In genomic region chr14:58152569-58152857, GRCh38 we compare ENCODE assay signal across 8 cellular contexts. TPM values are rescaled to one million over a fixed set of nuclear protein-coding genes. Genes with fewer than 3 reads are reported as not detected.
A peak's percentile ranks its signal among the peaks of the same experiment; 100 is the strongest.
DNase-seq lines count a peak whose midpoint lies in the region; ATAC-seq, FAIRE-seq and TF ChIP-seq lines count a peak whose summit lies in the region.

No MANE protein-coding gene starts in this region.

- 0 out of 2 replicates have a peak overlapping the region, but pooled peaks have one; percentile 1 for H3K9ac ChIP-seq in HepG2 (ENCODE audit: insufficient read depth, low read depth, low read length)

- TF ChIP-seq EP300 in HepG2 (IDR thresholded peaks at IDR 0.05; ENCODE audit: low read depth in 2 of 2, low read length in 2 of 2) (no peak), HepG2 (CRISPR knock-in tag; IDR thresholded peaks at IDR 0.05; ENCODE audit: borderline replicate concordance) (no peak)

- ATAC-seq in HepG2: peak; percentile 3; the same call in 1 of the 3 replicates

- H3K36me3 ChIP-seq in H7 (replicated peaks; ENCODE audit: control insufficient read depth, insufficient read depth, low read length): no peaks in the 10 kb centered on the region
- no peaks in the 10 kb centered on the region for H3K36me3 ChIP-seq in adrenal gland (replicated peaks in 1 of 2)
- H3K36me3 ChIP-seq in HepG2 (replicated peaks in 1 of 2; ENCODE audit: control insufficient read depth in 1 of 2, insufficient read depth in 2 of 2, low read length in 2 of 2): no peaks in the 10 kb centered on the region
- H3K36me3 ChIP-seq in uterus: no peaks in the 10 kb centered on the region

- H4K20me1 ChIP-seq in HepG2 (ENCODE audit: insufficient read depth, low read length): no peaks in the 10 kb centered on the region

- no peak for TF ChIP-seq RAD21 in HepG2 (CRISPR knock-in tag; IDR thresholded peaks at IDR 0.05)

- H3K4me2 ChIP-seq in HepG2 (ENCODE audit: low read depth, low read length): peak overlapping the region; percentile 94

- BruUV-seq in HepG2 (replicated peaks; lab: Mats Ljungman, UMichigan): no TSS peak

- peaks cover 7 to 8% of the 10 kb centered on the region in 2 donors for H3K4me1 ChIP-seq in adrenal gland (replicated peaks in 1 of 2)
- H3K4me1 ChIP-seq in HepG2 (ENCODE audit: insufficient read depth, low read length): peaks cover 9% of the 10 kb centered on the region
- H3K4me1 ChIP-seq in uterus: no peaks in the 10 kb centered on the region

- POLR2A ChIA-PET in HepG2 (lab: Yijun Ruan, JAX): no interaction called here

- H3K9me3 ChIP-seq in adrenal gland (replicated peaks in 1 of 3) (no peaks in the 10 kb centered on the region), HepG2 (ENCODE audit: low read length) (no peaks in the 10 kb centered on the region), uterus (no peaks in the 10 kb centered on the region)

- in situ Hi-C loops in HepG2 (cut with HindIII; ENCODE audit: extremely low pct_ligation_motif_present, low pct_unique_long_range_greater_than_20kb): no loop called here

- peak overlapping the region; percentile 76 for H3K4me3 ChIP-seq in H7 (ENCODE audit: insufficient read depth, low read depth, low read length)
- H3K4me3 ChIP-seq in adrenal gland: peak overlapping the region in 3 of 4 donors; percentile 36 to 99 (median 94)
- H3K4me3 ChIP-seq in HepG2 (replicated peaks in 1 of 3; ENCODE audit: insufficient read depth in 1 of 3, low read depth in 2 of 3, low read length in 3 of 3): peak overlapping the region; percentile 47 to 69 (median 67)
- H3K4me3 ChIP-seq in uterus: peak overlapping the region; percentile 47 to 59

- H2AFZ ChIP-seq in HepG2 (ENCODE audit: low read length): no peak overlapping the region

- intact Hi-C loops in adrenal gland (cut with DNase I) (no loop called here), HepG2 (cut with micrococcal nuclease; ENCODE audit: unreplicated experiment) (no loop called here), uterus (cut with DNase I; ENCODE audit: low total_unique reads) (no loop called here)

- WGBS in adrenal gland, 4 donors: 1 to 8% (median 4%) methylated on average over 8 of the region's 8 CpGs
- 0% methylated on average over 3 of the region's 8 CpGs for WGBS in HepG2 (ENCODE audit: low lambda C conversion rate)

- H3K27me3 ChIP-seq in H7 (ENCODE audit: control insufficient read depth, insufficient read depth, low read length) (peaks cover 30% of the 10 kb centered on the region), adrenal gland (no peaks in the 10 kb centered on the region), HepG2 (ENCODE audit: control insufficient read depth in 1 of 2, insufficient read depth in 2 of 2, low read length in 2 of 2) (peaks cover 1 to 29% of the 10 kb centered on the region in 2 experiments; a peak in 4 of 5 replicates), uterus (no peaks in the 10 kb centered on the region)

- no peak for TF ChIP-seq CTCF in 22Rv1 (IDR thresholded peaks at IDR 0.05)
- no peak for TF ChIP-seq CTCF in adrenal gland (IDR thresholded peaks at IDR 0.05)
- TF ChIP-seq CTCF in HepG2 (CRISPR knock-in tag; IDR thresholded peaks at IDR 0.05): no peak
- no peak for TF ChIP-seq CTCF in uterus (IDR thresholded peaks at IDR 0.05)

- no peaks in the 10 kb centered on the region for H3K79me2 ChIP-seq in HepG2 (ENCODE audit: insufficient read depth, low read length)

- CTCF ChIA-PET in HepG2 (lab: Yijun Ruan, JAX; ENCODE audit: low intra/inter-chr PET ratio, low total read pairs): no interaction called here

- DNase-seq in H7 (no peak), adrenal gland (peak in 3 of 7 donors; percentile 23 to 30 (median 29)), HepG2 (ENCODE audit: low spot score) (no peak), uterus (no peak), NCI-H1105 treated with DMSO at 0.1 percent for 48 hours (lab: John Stamatoyannopoulos, UW) (no peak), AG08396 (ENCODE audit: low spot score) (no peak), NCI-H146 treated with DMSO at 0.1 percent for 48 hours (lab: John Stamatoyannopoulos, UW; ENCODE audit: unreplicated experiment) (no peak)

- TF ChIP-seq POLR2A in adrenal gland (IDR thresholded peaks at IDR 0.05) (no peak), HepG2 (IDR thresholded peaks at IDR 0.05; ENCODE audit: insufficient read depth in 1 of 2, low read depth in 2 of 2, low read length in 2 of 2) (no peak), uterus (IDR thresholded peaks at IDR 0.05) (no peak)

- H3K27ac ChIP-seq in 22Rv1: peak overlapping the region; percentile 23; the same call in 1 of the 2 replicates
- peak overlapping the region in 3 of 5 donors; percentile 72 to 83 (median 75) for H3K27ac ChIP-seq in adrenal gland
- no peak overlapping the region for H3K27ac ChIP-seq in HepG2 (ENCODE audit: extremely low read length, insufficient read depth, low read length)
- peak overlapping the region; percentile 70 to 77 for H3K27ac ChIP-seq in uterus

- no peak for FAIRE-seq in HepG2 (lab: Jason Lieb, UNC)

TF ChIP-seq in HepG2, 621 proteins besides CTCF, POLR2A, EP300 and RAD21 (continues in another document):
- TF ChIP-seq FOXO4 (CRISPR knock-in tag; conservative IDR thresholded peaks at IDR 0.05): no peak
- TF ChIP-seq PHF5A (CRISPR knock-in tag; IDR thresholded peaks at IDR 0.05; ENCODE audit: low read depth, unreplicated experiment): no peak

RNA-seq across cellular contexts. Expression of gene ARMH4, which starts 0.5 kb away (rescaled TPM):
- 2.4 and 2.9 TPM in 2 replicates for total RNA-seq in H7 (2014; rRNA removed; shearing (Covaris generic))
- total RNA-seq in adrenal gland (10 to 100 TPM in 3 of 8 donors, 1 to 10 TPM in 5; 6.1 to 23.2 (median 9.3) TPM), HepG2 (2016; rRNA removed; fragmentation: Illumina TruSeq; extraction: Trizol) (0.02 TPM in 1 of 2 replicates, not detected in the other), uterus (10 to 100 TPM in 3 of 4 donors, 1 to 10 TPM in 1; 8.2 to 49.9 (median 11.2) TPM)
- polyA plus RNA-seq in adrenal gland (1 to 10 TPM; 1.1 to 8.1 (median 1.4) TPM), HepG2 (2011; rRNA removed) (0.04 and 0.18 TPM in 2 replicates)
- not detected in 2 replicates for total RNA-seq in HepG2 (2016; cell fraction: cytosol; rRNA removed; fragmentation: Illumina TruSeq; extraction: Trizol; ENCODE audit: low read depth)
- total RNA-seq in HepG2 (2016; cell fraction: insoluble cytoplasmic fraction; rRNA removed; fragmentation: Illumina TruSeq; extraction: Trizol): 0.09 and 0.25 TPM in 2 replicates
- not detected in 2 replicates for total RNA-seq in HepG2 (2016; cell fraction: membrane; rRNA removed; fragmentation: Illumina TruSeq; extraction: Trizol)
- 1.1 and 3.7 TPM in 2 replicates for total RNA-seq in HepG2 (2016; cell fraction: nucleus; rRNA removed; fragmentation: Illumina TruSeq; extraction: Trizol)
- polyA plus RNA-seq in HepG2 (2011; cell fraction: cytosol; rRNA removed): 0.05 and 0.08 TPM in 2 replicates
- not detected in 2 replicates for polyA plus RNA-seq in HepG2 (2011; cell fraction: nucleus; rRNA removed)
- polyA plus RNA-seq in HepG2 (2012): 0.11 and 0.15 TPM in 2 replicates
- polyA plus RNA-seq in HepG2 (2016; cell fraction: cytosol; fragmentation: Illumina TruSeq; extraction: Trizol; ENCODE audit: low read depth): not detected in 2 replicates
- polyA plus RNA-seq in HepG2 (2016; cell fraction: insoluble cytoplasmic fraction; fragmentation: Illumina TruSeq; extraction: Trizol; ENCODE audit: low read depth): not detected in 2 replicates
- 0.19 TPM in 1 of 2 replicates, not detected in the other for polyA plus RNA-seq in HepG2 (2016; cell fraction: membrane; fragmentation: Illumina TruSeq; extraction: Trizol; ENCODE audit: low read depth)
- polyA plus RNA-seq in HepG2 (2016; cell fraction: nucleus; fragmentation: Illumina TruSeq; extraction: Trizol; ENCODE audit: insufficient read depth, low read depth): 0.14 and 0.29 TPM in 2 replicates
- polyA minus RNA-seq in HepG2 (2011; rRNA and poly(A)+ RNA removed; ENCODE audit: low replicate concordance): 29.2 and 42.7 TPM in 2 replicates
- polyA minus RNA-seq in HepG2 (2011; cell fraction: cytosol; rRNA and poly(A)+ RNA removed): not detected in 2 replicates
- 484 and 534 TPM in 2 replicates for polyA minus RNA-seq in HepG2 (2011; cell fraction: nucleus; rRNA and poly(A)+ RNA removed)

RNA-seq across cellular contexts. Expression of gene ACTR10, which starts 47.4 kb away (rescaled TPM):
- 40.9 and 46.2 TPM in 2 replicates for total RNA-seq in H7 (2014; rRNA removed; shearing (Covaris generic))
- total RNA-seq in adrenal gland (100 to 1,000 TPM in 2 of 8 donors, 10 to 100 TPM in 6; 49.0 to 138 (median 82.4) TPM), HepG2 (2016; rRNA removed; fragmentation: Illumina TruSeq; extraction: Trizol) (41.3 and 49.4 TPM in 2 replicates), uterus (100 to 1,000 TPM in 1 of 4 donors, 10 to 100 TPM in 3; 57.4 to 203 (median 78.8) TPM)
- polyA plus RNA-seq in adrenal gland (100 to 1,000 TPM in 1 of 3 donors, 10 to 100 TPM in 2; 58.8 to 167 (median 79.5) TPM), HepG2 (2011; rRNA removed) (27.5 and 30.0 TPM in 2 replicates)
- total RNA-seq in HepG2 (2016; cell fraction: cytosol; rRNA removed; fragmentation: Illumina TruSeq; extraction: Trizol; ENCODE audit: low read depth): 4.8 and 5.3 TPM in 2 replicates
- total RNA-seq in HepG2 (2016; cell fraction: insoluble cytoplasmic fraction; rRNA removed; fragmentation: Illumina TruSeq; extraction: Trizol): 39.6 and 51.2 TPM in 2 replicates
- 6.6 and 10.6 TPM in 2 replicates for total RNA-seq in HepG2 (2016; cell fraction: membrane; rRNA removed; fragmentation: Illumina TruSeq; extraction: Trizol)
- 27.5 and 28.3 TPM in 2 replicates for total RNA-seq in HepG2 (2016; cell fraction: nucleus; rRNA removed; fragmentation: Illumina TruSeq; extraction: Trizol)
- 10.0 and 20.8 TPM in 2 replicates for polyA plus RNA-seq in HepG2 (2011; cell fraction: cytosol; rRNA removed)
- 9.2 and 12.4 TPM in 2 replicates for polyA plus RNA-seq in HepG2 (2011; cell fraction: nucleus; rRNA removed)
- polyA plus RNA-seq in HepG2 (2012): 29.5 and 35.3 TPM in 2 replicates
- polyA plus RNA-seq in HepG2 (2016; cell fraction: cytosol; fragmentation: Illumina TruSeq; extraction: Trizol; ENCODE audit: low read depth): 3.5 and 4.8 TPM in 2 replicates
- 56.3 and 58.2 TPM in 2 replicates for polyA plus RNA-seq in HepG2 (2016; cell fraction: insoluble cytoplasmic fraction; fragmentation: Illumina TruSeq; extraction: Trizol; ENCODE audit: low read depth)
- 5.7 and 8.7 TPM in 2 replicates for polyA plus RNA-seq in HepG2 (2016; cell fraction: membrane; fragmentation: Illumina TruSeq; extraction: Trizol; ENCODE audit: low read depth)
- 52.1 and 55.6 TPM in 2 replicates for polyA plus RNA-seq in HepG2 (2016; cell fraction: nucleus; fragmentation: Illumina TruSeq; extraction: Trizol; ENCODE audit: insufficient read depth, low read depth)
- polyA minus RNA-seq in HepG2 (2011; rRNA and poly(A)+ RNA removed; ENCODE audit: low replicate concordance): 3.7 and 6.4 TPM in 2 replicates
- polyA minus RNA-seq in HepG2 (2011; cell fraction: cytosol; rRNA and poly(A)+ RNA removed): 14.1 and 16.8 TPM in 2 replicates
- polyA minus RNA-seq in HepG2 (2011; cell fraction: nucleus; rRNA and poly(A)+ RNA removed): 29.3 and 33.6 TPM in 2 replicates
